Comparison of ENCODE assay signal across 18 cellular contexts in the genomic region with DNA sequence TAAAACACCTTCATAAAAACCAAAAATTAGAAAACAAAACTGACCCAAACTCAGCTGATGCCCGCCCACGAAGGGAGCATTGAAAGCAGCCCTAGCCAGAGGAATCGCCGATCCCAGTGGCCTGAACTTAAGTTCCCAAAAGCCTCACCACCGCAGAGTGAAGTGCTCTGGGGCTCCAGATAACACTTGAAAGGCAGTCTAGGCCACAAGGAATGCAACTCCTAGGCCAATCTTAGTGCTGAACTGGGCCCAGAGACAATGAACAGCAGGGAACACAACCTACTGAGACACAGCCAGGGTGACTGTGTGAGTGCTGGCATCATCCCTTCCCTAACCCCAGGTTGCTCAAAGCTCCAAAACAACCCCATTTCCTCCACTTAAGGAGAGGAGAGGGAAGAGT. TPM values are rescaled to one million over a fixed set of nuclear protein-coding genes. Genes with fewer than 3 reads are reported as not detected.
DNase-seq lines count a peak whose midpoint lies in the region; ATAC-seq, FAIRE-seq and TF ChIP-seq lines count a peak whose summit lies in the region.
"Had no signal": no experiment of that assay in that cellular context is flagged by ENCODE, and none has a peak within 500 bp of the region (broad histone marks: within the 10 kb centered on the region; RNA-seq: fewer than 3 reads in every experiment).

No MANE protein-coding gene starts in this region.

- POLR2A ChIA-PET in GM12878 (lab: Charles Lee): no interaction called here

- H3K36me3 ChIP-seq in MG63 (peaks cover 14% of the 10 kb centered on the region), GM12878 (ENCODE audit: control insufficient read depth in 2 of 2, insufficient read depth in 2 of 2, low read length in 1 of 2) (no peaks in the 10 kb centered on the region; a peak in 2 of 4 replicates)

- no peak overlapping the region for H2AFZ ChIP-seq in GM12878 (ENCODE audit: control insufficient read depth, low read depth, low read length)

- 89% methylated on average over 5 of the region's 5 CpGs for WGBS in GM12878 (ENCODE audit: insufficient coverage, insufficient replicate concordance, low lambda C conversion rate, missing lambda C conversion rate)

- TF ChIP-seq RAD21 in GM12878 (IDR thresholded peaks at IDR 0.05; ENCODE audit: insufficient read depth, low read depth, low read length): no peak

- intact Hi-C loops in GM12878 (cut with micrococcal nuclease; ENCODE audit: unreplicated experiment): no loop called here

- ATAC-seq in GM12878 (no peak), omental fat pad (ENCODE audit: low FRiP score) (peak; percentile 28), GM21825 (IDR thresholded peaks at IDR 0.05; ENCODE audit: unreplicated experiment) (no peak)

- RAD21 ChIA-PET in GM12878 (lab: Charles Lee; ENCODE audit: unreplicated experiment): no interaction called here

- no peaks in the 10 kb centered on the region for H3K9me3 ChIP-seq in MG63
- H3K9me3 ChIP-seq in GM12878 (replicated peaks; ENCODE audit: control insufficient read depth, insufficient read depth, low read length): no peaks in the 10 kb centered on the region

- DNase-seq in DMS53 treated with DMSO at 0.1 percent for 48 hours (lab: John Stamatoyannopoulos, UW; ENCODE audit: unreplicated experiment) (peak; percentile 8), MG63 (peak; percentile 4), GM12878 (ENCODE audit: low read depth, low spot score) (no peak), omental fat pad (ENCODE audit: low spot score) (no peak), GM13976 (ENCODE audit: low spot score) (no peak)
- no peak for DNase-seq in stimulated activated CD4-positive, alpha-beta T cell treated with anti-CD3 and anti-CD28 coated beads, Interleukin-4, amount 100 ng/mL, for 1 hour
- DNase-seq: C1 segment of cervical spinal cord; Calu3; CD4-positive, alpha-beta T cell; DMS 273 treated with DMSO at 0.1 percent for 48 hours; DMS79 treated with DMSO at 0.1 percent for 48 hours; EL; H7 had no signal

- H3K4me1 ChIP-seq in GM12878 (ENCODE audit: control insufficient read depth, insufficient read depth, low read length): no peaks in the 10 kb centered on the region

- no peak for TF ChIP-seq CTCF in GM12878 (IDR thresholded peaks at IDR 0.05 in 2 of 3, conservative IDR thresholded peaks at IDR 0.05 in 1 of 3; ENCODE audit: control insufficient read depth in 2 of 3, extremely low read depth in 1 of 3, insufficient read depth in 1 of 3, low read depth in 3 of 3, low read length in 3 of 3)
- no peak for TF ChIP-seq CTCF in omental fat pad (IDR thresholded peaks at IDR 0.05)
- TF ChIP-seq CTCF in GM13976 (IDR thresholded peaks at IDR 0.05; ENCODE audit: borderline replicate concordance, control extremely low read depth, extremely low read depth, insufficient read depth, missing control alignments): no peak

- no peak overlapping the region for H3K9ac ChIP-seq in GM12878 (ENCODE audit: control insufficient read depth, insufficient read depth, low read length)

- H3K27me3 ChIP-seq in MG63 (no peaks in the 10 kb centered on the region), GM12878 (replicated peaks in 1 of 2; ENCODE audit: control insufficient read depth in 2 of 2, insufficient read depth in 2 of 2, low read length in 1 of 2) (no peaks in the 10 kb centered on the region)

- no peak overlapping the region for H3K4me3 ChIP-seq in MG63
- no peak overlapping the region for H3K4me3 ChIP-seq in GM12878

- no peak overlapping the region for H3K4me2 ChIP-seq in GM12878 (ENCODE audit: control insufficient read depth, insufficient read depth)

- SMC1A ChIA-PET in GM12878 (lab: Charles Lee; ENCODE audit: uncharacterized antibody, unreplicated experiment): interaction anchor here (0.5 kb wide), 1 partner anchor 1789 kb away, joined by 3 read pairs; no protein-coding TSS in a partner anchor

- CTCF ChIA-PET in GM12878 (lab: Yijun Ruan, JAX): no interaction called here

- no peaks in the 10 kb centered on the region for H4K20me1 ChIP-seq in GM12878 (ENCODE audit: control insufficient read depth, insufficient read depth)

- H3K79me2 ChIP-seq in GM12878 (ENCODE audit: control insufficient read depth, insufficient read depth, low read length): no peaks in the 10 kb centered on the region

- no peak for TF ChIP-seq EP300 in GM12878 (IDR thresholded peaks at IDR 0.05; ENCODE audit: borderline replicate concordance in 1 of 2, control insufficient read depth in 1 of 2, low read depth in 2 of 2, low read length in 2 of 2)

- no peak overlapping the region for H3K27ac ChIP-seq in GM12878 (ENCODE audit: control insufficient read depth, insufficient read depth)

- no peak for TF ChIP-seq POLR2A in GM12878 (IDR thresholded peaks at IDR 0.05; ENCODE audit: low read depth, low read length)

- in situ Hi-C loops in GM12878 (cut with MboI) (no loop called here), GM13976 (cut with MboI; ENCODE audit: low sequenced_read_pairs, unreplicated experiment) (no loop called here)

- no peak for FAIRE-seq in GM12878 (lab: Jason Lieb, UNC)
- FAIRE-seq: A204.1, G401.6, GM12892, HTR-8/SVneo had no signal

- BruUV-seq in GM12878 (replicated peaks; lab: Mats Ljungman, UMichigan): no TSS peak

TF ChIP-seq in GM12878, 131 proteins besides CTCF, POLR2A, EP300 and RAD21:
- TF ChIP-seq PKNOX1 (IDR thresholded peaks at IDR 0.05) (no peak), RFX5 (IDR thresholded peaks at IDR 0.05; ENCODE audit: low read depth, low read length) (no peak), TCF7 (IDR thresholded peaks at IDR 0.05; ENCODE audit: borderline replicate concordance) (no peak), ZNF384 (IDR thresholded peaks at IDR 0.05; ENCODE audit: borderline replicate concordance, low read depth, low read length) (no peak), ATF3 (IDR thresholded peaks at IDR 0.05; ENCODE audit: borderline replicate concordance, extremely low read depth, low read depth, low read length) (no peak), POLR2AphosphoS5 (IDR thresholded peaks at IDR 0.05; ENCODE audit: low read length) (0 out of 2 replicates have a peak, but pooled peaks have one; percentile 6), NR2F1 (conservative IDR thresholded peaks at IDR 0.05) (no peak)

RNA-seq across cellular contexts. Expression of gene CHN1, which starts 59.6 kb away (rescaled TPM):
- total RNA-seq in MG63 (2014; rRNA removed; shearing (Covaris generic); ENCODE audit: low replicate concordance): 6.4 and 8.1 TPM in 2 replicates
- total RNA-seq in GM12878 (2013; cell fraction: nucleolus; rRNA removed): 1.2 and 2.6 TPM in 2 replicates
- 0.65 TPM in 1 of 2 replicates, not detected in the other for total RNA-seq in GM12878 (2014; rRNA removed)
- 0.36 and 0.69 TPM in 2 replicates for total RNA-seq in GM12878 (2014; rRNA removed; fragmentation: Illumina TruSeq; extraction: Trizol)
- 0.24 and 0.92 TPM in 2 replicates for total RNA-seq in GM12878 (2021)
- polyA plus RNA-seq in GM12878 (2011; ENCODE audit: low read depth): 0.38 TPM
- polyA plus RNA-seq in GM12878 (2011; rRNA removed): 0.76 and 0.86 TPM in 2 replicates
- 0.38 and 0.40 TPM in 2 replicates for polyA plus RNA-seq in GM12878 (2011; cell fraction: cytosol; rRNA removed)
- 0.76 and 1.1 TPM in 2 replicates for polyA plus RNA-seq in GM12878 (2011; cell fraction: nucleus; rRNA removed)
- polyA plus RNA-seq in GM12878 (2012): 0.22 and 0.43 TPM in 2 replicates
- polyA plus RNA-seq in GM12878 (2014; fragmentation: Illumina TruSeq; extraction: Trizol): 0.41 and 0.60 TPM in 2 replicates
- under 1 TPM; 0.27 to 0.53 TPM for polyA plus RNA-seq in GM12878 (2014; fragmentation: Nextera tagmentation; extraction: Ambion mirVana)
- polyA plus RNA-seq in GM12878 (2014; rRNA removed): 0.18 and 0.24 TPM in 2 replicates
- under 1 TPM; 0.58 to 0.92 TPM for polyA plus RNA-seq in GM12878 (2016; fragmentation: Nextera tagmentation; extraction: Ambion mirVana)
- 0.82 and 1.8 TPM in 2 replicates for polyA minus RNA-seq in GM12878 (2011; rRNA and poly(A)+ RNA removed)
- 1.1 and 2.9 TPM in 2 replicates for polyA minus RNA-seq in GM12878 (2011; cell fraction: cytosol; rRNA and poly(A)+ RNA removed)
- 1.2 and 3.8 TPM in 2 replicates for polyA minus RNA-seq in GM12878 (2011; cell fraction: nucleus; rRNA and poly(A)+ RNA removed)
- 10 to 100 TPM in 1 of 4 donors, 1 to 10 TPM in 3; 6.4 to 23.8 (median 8.7) TPM for total RNA-seq in omental fat pad

Comparison
In these comparisons a context has a peak if more than half of its experiments do, and no peak if none do; other contexts are left out.
1. DNase-seq: peak in DMS53 treated with DMSO at 0.1 percent for 48 hours (single experiment) and MG63 (single experiment); none in GM12878 (single experiment), omental fat pad (single experiment), GM13976 (single experiment) and stimulated activated CD4-positive, alpha-beta T cell treated with anti-CD3 and anti-CD28 coated beads, Interleukin-4, amount 100 ng/mL, for 1 hour (single experiment).